In genomic region chr10:126777726-126778125, GRCh38 we compare ENCODE assay signal across 16 cellular contexts.
A peak's percentile ranks its signal among the peaks of the same experiment; 100 is the strongest.
DNase-seq lines count a peak whose midpoint lies in the region; ATAC-seq and TF ChIP-seq lines count a peak whose summit lies in the region.
"Had no signal": no experiment of that assay in that cellular context is flagged by ENCODE, and none has a peak within 500 bp of the region (broad histone marks: within the 10 kb centered on the region; RNA-seq: fewer than 3 reads in every experiment).

No MANE protein-coding gene starts in this region.

- no peak overlapping the region for H3K9ac ChIP-seq in mesendoderm (ENCODE audit: low read length)
- H3K9ac ChIP-seq: BLaER1 had no signal

- peak; percentile 35 for DNase-seq in GM23338 (ENCODE audit: low spot score)
- DNase-seq in WTC11 (ENCODE audit: low spot score), result no peak
- peak; percentile 16 for DNase-seq in mesendoderm
- DNase-seq in HPDE6-E6E7 (ENCODE audit: extremely low spot score), result no peak
- no peak for DNase-seq in right cardiac atrium
- no peak for DNase-seq in stimulated activated CD4-positive, alpha-beta T cell treated with anti-CD3 and anti-CD28 coated beads, Interleukin-4, amount 100 ng/mL, for 4 hours
- DNase-seq: 8988T; CD4-positive, alpha-beta memory T cell; DMS153; DMS79; GF-D8 had no signal

- intact Hi-C loops in right cardiac atrium (cut with DNase I), result no loop called here

- H3K27me3 ChIP-seq in GM23338 (ENCODE audit: insufficient read depth) (no peaks in the 10 kb centered on the region), mesendoderm (ENCODE audit: insufficient read depth, low read length, poor library complexity) (no peaks in the 10 kb centered on the region), right cardiac atrium (ENCODE audit: control insufficient read depth, insufficient read depth) (no peaks in the 10 kb centered on the region)
- H3K27me3 ChIP-seq: BLaER1 had no signal

- no peaks in the 10 kb centered on the region for H3K4me1 Mint-ChIP-seq in GM23338
- H3K4me1 Mint-ChIP-seq in WTC11, result no peaks in the 10 kb centered on the region
- H3K4me1 Mint-ChIP-seq: CD14-positive monocyte; CD4-positive, alpha-beta memory T cell; IgD-negative memory B cell had no signal

- no peak overlapping the region for H3K4ac ChIP-seq in mesendoderm (ENCODE audit: low read depth, low read length)

- H4K8ac ChIP-seq in mesendoderm (ENCODE audit: low read depth, low read length), result no peak overlapping the region

- no peaks in the 10 kb centered on the region for H3K79me2 ChIP-seq in GM23338 (replicated peaks; ENCODE audit: insufficient read depth)
- H3K79me2 ChIP-seq in mesendoderm (ENCODE audit: control insufficient read depth, insufficient read depth, low read length), result no peaks in the 10 kb centered on the region

- H3K27me3 Mint-ChIP-seq in GM23338 (ENCODE audit: insufficient read depth, low read depth, poor library complexity) (no peaks in the 10 kb centered on the region), WTC11 (ENCODE audit: low read depth) (no peaks in the 10 kb centered on the region)
- H3K27me3 Mint-ChIP-seq: CD4-positive, alpha-beta memory T cell; IgD-negative memory B cell had no signal

- no peak overlapping the region for H4K5ac ChIP-seq in mesendoderm (ENCODE audit: low read length)

- POLR2A ChIA-PET in WTC11 (lab: Charles Lee), result no interaction called here

- no peaks in the 10 kb centered on the region for H4K20me1 ChIP-seq in GM23338 (replicated peaks; ENCODE audit: insufficient read depth)
- H4K20me1 ChIP-seq: BLaER1 had no signal

- TF ChIP-seq CTCF in GM23338 (conservative IDR thresholded peaks at IDR 0.05; ENCODE audit: low read depth in 2 of 2) (no peak), WTC11 (IDR thresholded peaks at IDR 0.05) (no peak)

- H3K4me3 Mint-ChIP-seq in GM23338 (no peak overlapping the region), WTC11 (no peak overlapping the region)
- H3K4me3 Mint-ChIP-seq: CD14-positive monocyte; CD4-positive, alpha-beta memory T cell; IgD-negative memory B cell had no signal

- H3K4me3 ChIP-seq in GM23338 (no peak overlapping the region), mesendoderm (ENCODE audit: low read length) (no peak overlapping the region), right cardiac atrium (ENCODE audit: low read length) (no peak overlapping the region)
- H3K4me3 ChIP-seq: BLaER1 had no signal

- H3K79me1 ChIP-seq in mesendoderm (ENCODE audit: low read length), result no peaks in the 10 kb centered on the region

- H3K4me2 ChIP-seq in GM23338 (peak overlapping the region; percentile 58), mesendoderm (ENCODE audit: low read length) (no peak overlapping the region)
- H3K4me2 ChIP-seq: BLaER1 had no signal

- H2BK120ac ChIP-seq in mesendoderm (ENCODE audit: low read depth, low read length), result no peak overlapping the region

- H2BK5ac ChIP-seq in mesendoderm (ENCODE audit: low read length), result no peak overlapping the region

- H3K23ac ChIP-seq in mesendoderm (ENCODE audit: low read length), result no peak overlapping the region

- H3K36me3 Mint-ChIP-seq in GM23338 (ENCODE audit: low read depth) (no peaks in the 10 kb centered on the region), WTC11 (no peaks in the 10 kb centered on the region)
- H3K36me3 Mint-ChIP-seq: CD14-positive monocyte; CD4-positive, alpha-beta memory T cell; IgD-negative memory B cell had no signal

- H3K9me3 ChIP-seq in right cardiac atrium (ENCODE audit: control insufficient read depth, low read length), result no peaks in the 10 kb centered on the region
- H3K9me3 ChIP-seq: BLaER1 had no signal

- H2BK15ac ChIP-seq in mesendoderm (replicated peaks; ENCODE audit: low read depth), result no peak overlapping the region

- no peak overlapping the region for H3K27ac ChIP-seq in GM23338 (ENCODE audit: low read depth)
- H3K27ac ChIP-seq in mesendoderm (ENCODE audit: low read depth, low read length), result no peak overlapping the region
- H3K27ac ChIP-seq in right cardiac atrium (ENCODE audit: low read length), result no peak overlapping the region
- H3K27ac ChIP-seq: BLaER1 had no signal

- no CpG with 5 or more reads among the region's 10 CpGs for WGBS in mesendoderm (ENCODE audit: extremely low coverage, insufficient coverage, low lambda C conversion rate)
- 75% methylated on average over 10 of the region's 10 CpGs for WGBS in right cardiac atrium

- peaks cover 12% of the 10 kb centered on the region for H3K4me1 ChIP-seq in GM23338 (ENCODE audit: insufficient read depth)
- H3K4me1 ChIP-seq in mesendoderm (ENCODE audit: control insufficient read depth, low read depth, low read length), result peaks cover 2% of the 10 kb centered on the region
- H3K4me1 ChIP-seq in right cardiac atrium (ENCODE audit: control insufficient read depth, insufficient read depth, low read length), result no peaks in the 10 kb centered on the region
- H3K4me1 ChIP-seq: BLaER1 had no signal

- H3K18ac ChIP-seq in mesendoderm (ENCODE audit: low read length), result no peak overlapping the region

- no peak overlapping the region for H3K27ac Mint-ChIP-seq in GM23338
- H3K27ac Mint-ChIP-seq in WTC11, result no peak overlapping the region
- H3K27ac Mint-ChIP-seq: CD14-positive monocyte; CD4-positive, alpha-beta memory T cell; IgD-negative memory B cell had no signal

- no peaks in the 10 kb centered on the region for H3F3A ChIP-seq in GM23338 (replicated peaks; ENCODE audit: low read depth)

- ATAC-seq in GM23338, result peak; percentile 89
- ATAC-seq in WTC11, result peak; percentile 83
- no peak for ATAC-seq in right cardiac atrium
- ATAC-seq in GM18873 (IDR thresholded peaks at IDR 0.05; ENCODE audit: low FRiP score, unreplicated experiment), result no peak
- ATAC-seq: HepG2 had no signal

- H2AK5ac ChIP-seq in mesendoderm (ENCODE audit: low read length), result no peak overlapping the region

- H2AFZ ChIP-seq in GM23338, result peak overlapping the region; percentile 85

- peaks cover 7% of the 10 kb centered on the region for H3K9me2 ChIP-seq in GM23338 (ENCODE audit: insufficient read depth)

- H3K56ac ChIP-seq in mesendoderm (ENCODE audit: low read length), result no peak overlapping the region

- H3K9me3 Mint-ChIP-seq in GM23338, result no peaks in the 10 kb centered on the region; the same call in 2 of the 3 replicates
- no peaks in the 10 kb centered on the region for H3K9me3 Mint-ChIP-seq in WTC11
- H3K9me3 Mint-ChIP-seq: IgD-negative memory B cell had no signal

- CTCF ChIA-PET in WTC11 (lab: Charles Lee), result no interaction called here

- no peaks in the 10 kb centered on the region for H3K36me3 ChIP-seq in GM23338 (ENCODE audit: insufficient read depth)
- H3K36me3 ChIP-seq in mesendoderm (ENCODE audit: control insufficient read depth, insufficient read depth, low read length), result no peaks in the 10 kb centered on the region
- H3K36me3 ChIP-seq: BLaER1 had no signal

TF ChIP-seq in GM23338, 12 proteins besides CTCF, POLR2A, EP300 and RAD21 (continues in another document):
- TF ChIP-seq EZH2 (IDR thresholded peaks at IDR 0.05; ENCODE audit: low read depth, unreplicated experiment), result no peak
- TF ChIP-seq JUNB (IDR thresholded peaks at IDR 0.05; ENCODE audit: unreplicated experiment), result no peak
- TF ChIP-seq ZNF114 (CRISPR knock-in tag; IDR thresholded peaks at IDR 0.05), result no peak
- no peak for TF ChIP-seq EZH2phosphoT487 (IDR thresholded peaks at IDR 0.05; ENCODE audit: unreplicated experiment)
- TF ChIP-seq ETS1 (IDR thresholded peaks at IDR 0.05), result no peak

TF ChIP-seq in WTC11, 78 proteins besides CTCF, POLR2A, EP300 and RAD21:
- peak; percentile 51; the same call in 1 of the 2 replicates for TF ChIP-seq MAX (CRISPR knock-in tag; IDR thresholded peaks at IDR 0.05)
- no peak for TF ChIP-seq ETV6 (CRISPR knock-in tag; IDR thresholded peaks at IDR 0.05)

Comparison
In these comparisons a context has a peak if more than half of its experiments do, and no peak if none do; other contexts are left out.
1. ATAC-seq: peak in GM23338 (single experiment) and WTC11 (single experiment); none in right cardiac atrium (0 of 2) and GM18873 (single experiment).
2. DNase-seq: peak in GM23338 (single experiment) and mesendoderm (single experiment); none in WTC11 (single experiment), HPDE6-E6E7 (single experiment), right cardiac atrium (0 of 3) and stimulated activated CD4-positive, alpha-beta T cell treated with anti-CD3 and anti-CD28 coated beads, Interleukin-4, amount 100 ng/mL, for 4 hours (0 of 2).